Comparison of ENCODE assay signal across 14 cellular contexts in genomic region chr10:131862548-131862947, GRCh38. TPM values are rescaled to one million over a fixed set of nuclear protein-coding genes. Genes with fewer than 3 reads are reported as not detected.
DNase-seq lines count a peak whose midpoint lies in the region; ATAC-seq lines count a peak whose summit lies in the region.
"Had no signal": no experiment of that assay in that cellular context is flagged by ENCODE, and none has a peak within 500 bp of the region (broad histone marks: within the 10 kb centered on the region; RNA-seq: fewer than 3 reads in every experiment).

No MANE protein-coding gene starts in this region.

- H3K4me3 Mint-ChIP-seq in T-helper 17 cell: no peak overlapping the region
- no peak overlapping the region for H3K4me3 Mint-ChIP-seq in stimulated activated effector memory CD8-positive, alpha-beta T cell treated with anti-CD3 and anti-CD28 coated beads, Interleukin-12 subunit alpha, Interleukin-12 subunit beta, amount 100 ng/mL, for 72 hours

- no peak overlapping the region for H3K27ac Mint-ChIP-seq in T-helper 17 cell
- no peak overlapping the region for H3K27ac Mint-ChIP-seq in stimulated activated effector memory CD8-positive, alpha-beta T cell treated with anti-CD3 and anti-CD28 coated beads, Interleukin-12 subunit alpha, Interleukin-12 subunit beta, amount 100 ng/mL, for 72 hours

- ATAC-seq in T-helper 17 cell (peak; percentile 51), GM21423 (IDR thresholded peaks at IDR 0.05; ENCODE audit: unreplicated experiment) (no peak), GM19328 (IDR thresholded peaks at IDR 0.05; ENCODE audit: unreplicated experiment) (no peak)
- peak; percentile 64 for ATAC-seq in stimulated activated effector memory CD8-positive, alpha-beta T cell treated with anti-CD3 and anti-CD28 coated beads, Interleukin-12 subunit alpha, Interleukin-12 subunit beta, amount 100 ng/mL, for 72 hours

- H3K4me1 Mint-ChIP-seq in T-helper 17 cell: peaks cover 4% of the 10 kb centered on the region
- H3K4me1 Mint-ChIP-seq in stimulated activated effector memory CD8-positive, alpha-beta T cell treated with anti-CD3 and anti-CD28 coated beads, Interleukin-12 subunit alpha, Interleukin-12 subunit beta, amount 100 ng/mL, for 72 hours: no peaks in the 10 kb centered on the region

- no peaks in the 10 kb centered on the region for H3K9me3 ChIP-seq in T-helper 17 cell (ENCODE audit: control insufficient read depth, low read length, poor library complexity, severe bottlenecking)

- no peaks in the 10 kb centered on the region for H3K9me3 Mint-ChIP-seq in stimulated activated effector memory CD8-positive, alpha-beta T cell treated with anti-CD3 and anti-CD28 coated beads, Interleukin-12 subunit alpha, Interleukin-12 subunit beta, amount 100 ng/mL, for 72 hours

- DNase-seq in T-helper 17 cell (no peak), ecto neural progenitor cell (ENCODE audit: low spot score) (peak; percentile 70), islet precursor cell (peak; percentile 74), NCI-H2171 treated with DMSO at 0.1 percent for 48 hours (lab: John Stamatoyannopoulos, UW) (no peak)
- no peak for DNase-seq in stimulated activated effector memory CD8-positive, alpha-beta T cell treated with anti-CD3 and anti-CD28 coated beads, Interleukin-12 subunit alpha, Interleukin-12 subunit beta, amount 100 ng/mL, for 72 hours (ENCODE audit: low spot score in 2 of 2)
- DNase-seq: DMS 273 treated with DMSO at 0.1 percent for 48 hours, EL, H7, Kasumi-1, NCI-H1930, NCI-H526, RPMI8226 had no signal

- peaks cover 44% of the 10 kb centered on the region for H3K27me3 Mint-ChIP-seq in T-helper 17 cell

- no peaks in the 10 kb centered on the region for H3K36me3 Mint-ChIP-seq in T-helper 17 cell (ENCODE audit: low read depth)
- H3K36me3 Mint-ChIP-seq in stimulated activated effector memory CD8-positive, alpha-beta T cell treated with anti-CD3 and anti-CD28 coated beads, Interleukin-12 subunit alpha, Interleukin-12 subunit beta, amount 100 ng/mL, for 72 hours: no peaks in the 10 kb centered on the region

RNA-seq across cellular contexts. Expression of gene PPP2R2D, which starts 38.3 kb away (rescaled TPM):
- total RNA-seq in T-helper 17 cell: 10 to 100 TPM; 34.5 to 36.6 TPM

Comparison
In these comparisons a context has a peak if more than half of its experiments do, and no peak if none do; other contexts are left out.
1. ATAC-seq: peak in T-helper 17 cell (single experiment) and stimulated activated effector memory CD8-positive, alpha-beta T cell treated with anti-CD3 and anti-CD28 coated beads, Interleukin-12 subunit alpha, Interleukin-12 subunit beta, amount 100 ng/mL, for 72 hours (single experiment); none in GM21423 (single experiment) and GM19328 (single experiment).
2. DNase-seq: peak in ecto neural progenitor cell (single experiment) and islet precursor cell (single experiment); none in T-helper 17 cell (0 of 3), stimulated activated effector memory CD8-positive, alpha-beta T cell treated with anti-CD3 and anti-CD28 coated beads, Interleukin-12 subunit alpha, Interleukin-12 subunit beta, amount 100 ng/mL, for 72 hours (0 of 2) and NCI-H2171 treated with DMSO at 0.1 percent for 48 hours (single experiment).